9 cellular contexts compared by ENCODE assay signal in genomic region chr5:98775246-98775961, GRCh38. TPM values are rescaled to one million over a fixed set of nuclear protein-coding genes. Genes with fewer than 3 reads are reported as not detected.
A peak's percentile ranks its signal among the peaks of the same experiment; 100 is the strongest.
DNase-seq lines count a peak whose midpoint lies in the region; ATAC-seq and TF ChIP-seq lines count a peak whose summit lies in the region.
"Had no signal": no experiment of that assay in that cellular context is flagged by ENCODE, and none has a peak within 500 bp of the region (broad histone marks: within the 10 kb centered on the region; RNA-seq: fewer than 3 reads in every experiment).

No MANE protein-coding gene starts in this region.

- CTCF ChIA-PET in activated CD8-positive, alpha-beta T cell treated with anti-CD3 and anti-CD28 coated beads, Interleukin-2, amount 10 ng/mL, durations not matched to agents 7 days and 5 days (lab: Charles Lee), result interaction anchor here (3.7 kb wide), 1 partner anchor 7 kb away, joined by 19 read pairs; no protein-coding TSS in a partner anchor

- peaks cover 54% of the 10 kb centered on the region for H3K27me3 Mint-ChIP-seq in activated CD8-positive, alpha-beta T cell treated with anti-CD3 and anti-CD28 coated beads, Interleukin-2, amount 10 ng/mL, durations not matched to agents 7 days and 5 days (ENCODE audit: low read depth)

- H3K36me3 Mint-ChIP-seq in activated CD8-positive, alpha-beta T cell treated with anti-CD3 and anti-CD28 coated beads, Interleukin-2, amount 10 ng/mL, durations not matched to agents 7 days and 5 days (ENCODE audit: low read depth), result no peaks in the 10 kb centered on the region

- H3K36me3 ChIP-seq in iPS-18a (ENCODE audit: control insufficient read depth, low read depth, low read length), result peaks cover 24% of the 10 kb centered on the region
- peaks cover 0 to 9% (median 0%) of the 10 kb centered on the region in 6 donors for H3K36me3 ChIP-seq in spleen

- H3K9me3 Mint-ChIP-seq in activated CD8-positive, alpha-beta T cell treated with anti-CD3 and anti-CD28 coated beads, Interleukin-2, amount 10 ng/mL, durations not matched to agents 7 days and 5 days (ENCODE audit: insufficient read depth), result no peaks in the 10 kb centered on the region

- no peak for TF ChIP-seq CTCF in spleen (IDR thresholded peaks at IDR 0.05 in 8 of 11, conservative IDR thresholded peaks at IDR 0.05 in 3 of 11)

- H3K4me1 ChIP-seq in iPS-18a (ENCODE audit: control insufficient read depth, low read depth, low read length) (peaks cover 24% of the 10 kb centered on the region), spleen (peaks cover 21 to 81% (median 57%) of the 10 kb centered on the region in 6 donors)

- ATAC-seq in activated CD8-positive, alpha-beta T cell treated with anti-CD3 and anti-CD28 coated beads, Interleukin-2, amount 10 ng/mL, durations not matched to agents 7 days and 5 days, result no peak
- ATAC-seq in HG03565 (IDR thresholded peaks at IDR 0.05; ENCODE audit: unreplicated experiment), result no peak

- H3K27ac ChIP-seq in iPS-18a (ENCODE audit: low read length) (no peak overlapping the region), spleen (peak overlapping the region in 4 of 8 donors; percentile 90 to 95 (median 94))

- peaks cover 33% of the 10 kb centered on the region for H3K4me1 Mint-ChIP-seq in activated CD8-positive, alpha-beta T cell treated with anti-CD3 and anti-CD28 coated beads, Interleukin-2, amount 10 ng/mL, durations not matched to agents 7 days and 5 days (ENCODE audit: low read depth)

- no peak overlapping the region for H3K27ac Mint-ChIP-seq in activated CD8-positive, alpha-beta T cell treated with anti-CD3 and anti-CD28 coated beads, Interleukin-2, amount 10 ng/mL, durations not matched to agents 7 days and 5 days

- H3K9ac ChIP-seq in iPS-18a (ENCODE audit: low read length), result peak overlapping the region; percentile 38

- POLR2A ChIA-PET in activated CD8-positive, alpha-beta T cell treated with anti-CD3 and anti-CD28 coated beads, Interleukin-2, amount 10 ng/mL, durations not matched to agents 7 days and 5 days (lab: Charles Lee), result no interaction called here

- intact Hi-C loops in spleen (cut with DNase I; ENCODE audit: low total_unique reads), result no loop called here

- TF ChIP-seq POLR2A in spleen (IDR thresholded peaks at IDR 0.05), result no peak

- H3K27me3 ChIP-seq in iPS-18a (ENCODE audit: control insufficient read depth, insufficient read depth, low read length) (peaks cover 28% of the 10 kb centered on the region), spleen (replicated peaks in 1 of 7) (peaks cover 0 to 61% (median 4%) of the 10 kb centered on the region in 7 donors)

- no peaks in the 10 kb centered on the region for H3K9me3 ChIP-seq in iPS-18a (ENCODE audit: control insufficient read depth, low read depth, low read length)
- H3K9me3 ChIP-seq in spleen, result no peaks in the 10 kb centered on the region

- DNase-seq in NCI-H82 (lab: John Stamatoyannopoulos, UW) (peak; percentile 19), NCI-H82 treated with DMSO at 0.1 percent for 48 hours (lab: John Stamatoyannopoulos, UW; ENCODE audit: unreplicated experiment) (no peak), spleen (no peak), GF-D8 (lab: John Stamatoyannopoulos, UW) (no peak), UCSD-AML1 (lab: John Stamatoyannopoulos, UW; ENCODE audit: unreplicated experiment) (no peak)
- no peak for DNase-seq in activated CD8-positive, alpha-beta T cell treated with anti-CD3 and anti-CD28 coated beads, Interleukin-2, amount 10 ng/mL, durations not matched to agents 7 days and 5 days
- DNase-seq: activated CD8-positive, alpha-beta memory T cell treated with anti-CD3 and anti-CD28 coated beads, Interleukin-2, amount 50 U/mL, for 4 hours had no signal

- 74 to 79% (median 77%) methylated on average over 12 of the region's 12 CpGs for WGBS in spleen, 5 donors

- peak overlapping the region; percentile 88 for H3K4me3 Mint-ChIP-seq in activated CD8-positive, alpha-beta T cell treated with anti-CD3 and anti-CD28 coated beads, Interleukin-2, amount 10 ng/mL, durations not matched to agents 7 days and 5 days

- H3K4me3 ChIP-seq in iPS-18a (ENCODE audit: low read length), result peak overlapping the region; percentile 88
- peak overlapping the region in 6 of 8 donors; percentile 61 to 95 (median 80) for H3K4me3 ChIP-seq in spleen

RNA-seq across cellular contexts. Expression of gene RGMB, which starts 1.9 kb away (rescaled TPM):
- under 1 TPM; 0.13 to 0.16 TPM for total RNA-seq in activated CD8-positive, alpha-beta T cell treated with anti-CD3 and anti-CD28 coated beads, Interleukin-2, amount 10 ng/mL, durations not matched to agents 7 days and 5 days
- 10 to 100 TPM; 12.0 to 22.9 (median 16.0) TPM for total RNA-seq in spleen
- polyA plus RNA-seq in spleen, result 1 to 10 TPM; 2.1 to 3.8 (median 2.9) TPM

Comparison
In these comparisons a context has a peak if more than half of its experiments do, and no peak if none do; other contexts are left out.
1. RNA of gene RGMB, which starts 1.9 kb away (total RNA-seq): 12.0 to 22.9 TPM in spleen; 0.13 to 0.16 TPM in activated CD8-positive, alpha-beta T cell treated with anti-CD3 and anti-CD28 coated beads, Interleukin-2, amount 10 ng/mL, durations not matched to agents 7 days and 5 days; every median in the first group is over 10 times any median in the second.